17 cellular contexts compared by ENCODE assay signal in the genomic region with DNA sequence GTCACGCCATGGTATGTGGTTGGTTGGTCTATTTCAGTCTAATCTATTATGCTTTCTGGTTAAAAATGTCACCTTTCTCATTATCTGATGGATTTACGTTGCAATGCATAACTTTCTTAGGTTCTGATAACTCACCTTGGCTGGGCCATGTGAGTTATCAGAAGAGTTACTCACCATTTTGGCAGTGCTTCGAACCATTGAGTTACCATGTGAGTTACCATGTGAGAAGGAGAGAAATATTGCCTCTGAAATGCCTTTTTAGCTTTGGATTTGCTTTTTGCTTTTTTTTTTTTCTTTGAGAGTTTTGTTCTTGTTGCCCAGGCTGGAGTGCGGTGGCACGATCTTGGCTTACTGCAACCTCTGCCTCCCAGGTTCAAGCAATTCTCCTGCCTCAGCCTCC. TPM values are rescaled to one million over a fixed set of nuclear protein-coding genes. Genes with fewer than 3 reads are reported as not detected.
DNase-seq lines count a peak whose midpoint lies in the region; ATAC-seq and TF ChIP-seq lines count a peak whose summit lies in the region.
"Had no signal": no experiment of that assay in that cellular context is flagged by ENCODE, and none has a peak within 500 bp of the region (broad histone marks: within the 10 kb centered on the region; RNA-seq: fewer than 3 reads in every experiment).

No MANE protein-coding gene starts in this region.

- RAD21 ChIA-PET in HCT116 (lab: Charles Lee; ENCODE audit: low non-redundant PET in 1 of 2, low total read pairs in 2 of 2, uncharacterized antibody in 2 of 2, unreplicated experiment in 2 of 2): no interaction called here

- no peak for ATAC-seq in activated naive CD4-positive, alpha-beta T cell treated with anti-CD3 and anti-CD28 coated beads, Interleukin-2, amount 50 U/mL, for 72 hours
- ATAC-seq in HCT116: no peak
- ATAC-seq: left lung had no signal

- H3K9ac ChIP-seq in HCT116 (ENCODE audit: low read length) (no peak overlapping the region), endodermal cell (ENCODE audit: extremely low read depth, low read length, poor library complexity, severe bottlenecking) (no peak overlapping the region), skeletal muscle satellite cell (ENCODE audit: low read depth, low read length) (peak overlapping the region; percentile 99)

- POLR2A ChIA-PET in HCT116 (lab: Charles Lee): no interaction called here

- H3K27me3 ChIP-seq in HCT116 (ENCODE audit: insufficient read depth, low read length): no peaks in the 10 kb centered on the region
- no peaks in the 10 kb centered on the region for H3K27me3 ChIP-seq in endodermal cell (ENCODE audit: control insufficient read depth, insufficient read depth, low read length, poor library complexity, severe bottlenecking)
- no peaks in the 10 kb centered on the region for H3K27me3 ChIP-seq in skeletal muscle satellite cell (ENCODE audit: control insufficient read depth, insufficient read depth, low read length)
- H3K27me3 ChIP-seq: dorsolateral prefrontal cortex, left lung, right atrium auricular region, tibial nerve had no signal

- CTCF ChIA-PET in activated naive CD4-positive, alpha-beta T cell treated with anti-CD3 and anti-CD28 coated beads, Interleukin-2, amount 10 ng/mL, durations not matched to agents 7 days and 5 days (lab: Charles Lee): interaction anchor here (1.8 kb wide), 1 partner anchor 10 kb away, joined by 7 read pairs; no protein-coding TSS in a partner anchor
- CTCF ChIA-PET in HCT116 (lab: Charles Lee): no interaction called here

- no peaks in the 10 kb centered on the region for H3K9me2 ChIP-seq in HCT116 (ENCODE audit: insufficient read depth)

- peaks cover 34% of the 10 kb centered on the region for H3K4me1 Mint-ChIP-seq in activated naive CD4-positive, alpha-beta T cell treated with anti-CD3 and anti-CD28 coated beads, Interleukin-2, amount 10 ng/mL, durations not matched to agents 7 days and 5 days
- H3K4me1 Mint-ChIP-seq in endodermal cell: peaks cover 22% of the 10 kb centered on the region

- H3K9me3 Mint-ChIP-seq in activated naive CD4-positive, alpha-beta T cell treated with anti-CD3 and anti-CD28 coated beads, Interleukin-2, amount 10 ng/mL, durations not matched to agents 7 days and 5 days: no peaks in the 10 kb centered on the region
- no peaks in the 10 kb centered on the region for H3K9me3 Mint-ChIP-seq in activated naive CD4-positive, alpha-beta T cell treated with anti-CD3 and anti-CD28 coated beads, Interleukin-2, amount 50 U/mL, for 72 hours
- H3K9me3 Mint-ChIP-seq in endodermal cell: no peaks in the 10 kb centered on the region

- TF ChIP-seq CTCF in HCT116 (IDR thresholded peaks at IDR 0.05 in 2 of 3, conservative IDR thresholded peaks at IDR 0.05 in 1 of 3; ENCODE audit: borderline replicate concordance in 1 of 3, insufficient read depth in 1 of 3, low read depth in 2 of 3, low read length in 2 of 3) (no peak), endodermal cell (conservative IDR thresholded peaks at IDR 0.05) (no peak)

- H3K4me2 ChIP-seq in HCT116 (ENCODE audit: low read length) (peak overlapping the region; percentile 87; the same call in 1 of the 2 replicates), skeletal muscle satellite cell (ENCODE audit: low read length) (peak overlapping the region; percentile 95)

- peak overlapping the region; percentile 96 for H3K4me3 Mint-ChIP-seq in activated naive CD4-positive, alpha-beta T cell treated with anti-CD3 and anti-CD28 coated beads, Interleukin-2, amount 10 ng/mL, durations not matched to agents 7 days and 5 days
- H3K4me3 Mint-ChIP-seq in endodermal cell: peak overlapping the region; percentile 95

- peaks cover 0 to 11% of the 10 kb centered on the region in 2 experiments; a peak in 2 of 4 replicates for H3K4me1 ChIP-seq in HCT116 (ENCODE audit: control insufficient read depth in 1 of 2, insufficient read depth in 2 of 2, low read length in 2 of 2)
- H3K4me1 ChIP-seq in endodermal cell (ENCODE audit: control insufficient read depth, insufficient read depth, low read length): peaks cover 6% of the 10 kb centered on the region
- peaks cover 4% of the 10 kb centered on the region for H3K4me1 ChIP-seq in skeletal muscle satellite cell (ENCODE audit: control insufficient read depth, insufficient read depth, low read length)

- peaks cover 24% of the 10 kb centered on the region for H3K36me3 Mint-ChIP-seq in activated naive CD4-positive, alpha-beta T cell treated with anti-CD3 and anti-CD28 coated beads, Interleukin-2, amount 10 ng/mL, durations not matched to agents 7 days and 5 days
- peaks cover 0 to 12% of the 10 kb centered on the region in 2 donors for H3K36me3 Mint-ChIP-seq in activated naive CD4-positive, alpha-beta T cell treated with anti-CD3 and anti-CD28 coated beads, Interleukin-2, amount 50 U/mL, for 72 hours
- H3K36me3 Mint-ChIP-seq in endodermal cell (ENCODE audit: low read depth): peaks cover 16% of the 10 kb centered on the region

- no peaks in the 10 kb centered on the region for H3K27me3 Mint-ChIP-seq in activated naive CD4-positive, alpha-beta T cell treated with anti-CD3 and anti-CD28 coated beads, Interleukin-2, amount 10 ng/mL, durations not matched to agents 7 days and 5 days
- H3K27me3 Mint-ChIP-seq in endodermal cell (ENCODE audit: insufficient read depth): no peaks in the 10 kb centered on the region

- no peak for TF ChIP-seq POLR2A in HCT116 (IDR thresholded peaks at IDR 0.05; ENCODE audit: borderline replicate concordance, extremely low read depth, insufficient read depth, insufficient read length)

- H3K27ac ChIP-seq in HCT116 (ENCODE audit: low read depth, low read length): no peak overlapping the region
- no peak overlapping the region for H3K27ac ChIP-seq in endodermal cell (ENCODE audit: low read depth, low read length)
- H3K27ac ChIP-seq: left lung, right atrium auricular region, WERI-Rb-1 had no signal

- no peaks in the 10 kb centered on the region for H3K9me3 ChIP-seq in HCT116 (ENCODE audit: control insufficient read depth in 1 of 2, insufficient read depth in 1 of 2, low read depth in 1 of 2, low read length in 2 of 2)
- no peaks in the 10 kb centered on the region for H3K9me3 ChIP-seq in endodermal cell (ENCODE audit: control insufficient read depth, low read length)
- no peaks in the 10 kb centered on the region for H3K9me3 ChIP-seq in skeletal muscle satellite cell (replicated peaks; ENCODE audit: low read length)
- H3K9me3 ChIP-seq: left lung, right atrium auricular region, tibial nerve had no signal

- TF ChIP-seq RAD21 in HCT116 (IDR thresholded peaks at IDR 0.05; ENCODE audit: low read depth): no peak

- DNase-seq in activated naive CD4-positive, alpha-beta T cell treated with anti-CD3 and anti-CD28 coated beads, Interleukin-2, amount 10 ng/mL, durations not matched to agents 7 days and 5 days: no peak
- no peak for DNase-seq in activated naive CD4-positive, alpha-beta T cell treated with anti-CD3 and anti-CD28 coated beads, Interleukin-2, amount 50 U/mL, for 72 hours (ENCODE audit: low spot score in 2 of 2)
- DNase-seq in HCT116 (ENCODE audit: low read depth, low spot score) (no peak), endodermal cell (no peak), GM19238 (ENCODE audit: insufficient read length, low spot score) (no peak), HK-2 (ENCODE audit: unreplicated experiment) (no peak), NCI-H2171 (lab: John Stamatoyannopoulos, UW) (no peak)
- DNase-seq: dorsolateral prefrontal cortex, left lung, MM.1S, NCI-H2029, NCI-H526, OCI-M1, WERI-Rb-1 had no signal

- H3K4me3 ChIP-seq in HCT116 (replicated peaks in 1 of 2; ENCODE audit: low read depth in 1 of 2, low read length in 2 of 2) (no peak overlapping the region), endodermal cell (ENCODE audit: low read length) (peak overlapping the region; percentile 95), skeletal muscle satellite cell (ENCODE audit: low read length) (peak overlapping the region; percentile 99)

- H4K20me1 ChIP-seq in HCT116 (ENCODE audit: insufficient read depth): no peaks in the 10 kb centered on the region

- no peaks in the 10 kb centered on the region for H3K36me3 ChIP-seq in HCT116 (ENCODE audit: control insufficient read depth in 1 of 2, insufficient read depth in 2 of 2, low read length in 2 of 2)
- H3K36me3 ChIP-seq in endodermal cell (ENCODE audit: control insufficient read depth, insufficient read depth, low read length): peaks cover 38% of the 10 kb centered on the region
- H3K36me3 ChIP-seq in skeletal muscle satellite cell (ENCODE audit: insufficient read depth, low read length): peaks cover 28% of the 10 kb centered on the region

- no peak overlapping the region for H3K27ac Mint-ChIP-seq in activated naive CD4-positive, alpha-beta T cell treated with anti-CD3 and anti-CD28 coated beads, Interleukin-2, amount 10 ng/mL, durations not matched to agents 7 days and 5 days
- H3K27ac Mint-ChIP-seq in activated naive CD4-positive, alpha-beta T cell treated with anti-CD3 and anti-CD28 coated beads, Interleukin-2, amount 50 U/mL, for 72 hours: no peak overlapping the region
- no peak overlapping the region for H3K27ac Mint-ChIP-seq in endodermal cell

- H2AFZ ChIP-seq in HCT116 (ENCODE audit: low read depth, low read length, poor library complexity, severe bottlenecking): no peak overlapping the region

- H3K79me2 ChIP-seq in HCT116 (ENCODE audit: insufficient read depth, low read length): no peaks in the 10 kb centered on the region

- no TSS peak for BruUV-seq in HCT116 (replicated peaks; lab: Mats Ljungman, UMichigan)

- 98 to 100% methylated on average over 1 to 5 of the region's 5 CpGs for WGBS in endodermal cell (ENCODE audit: insufficient coverage in 1 of 2, insufficient read length in 1 of 2), 2 experiments

- intact Hi-C loops in HCT116 (cut with micrococcal nuclease): loop anchor here (5.0 to 10.0 kb wide), 2 partner anchors 83 to 271 kb away; partner anchors contain the start of gene RPL37A

TF ChIP-seq in HCT116, 20 proteins besides CTCF, POLR2A, EP300 and RAD21 (continues in another document):
- TF ChIP-seq SIN3A (IDR thresholded peaks at IDR 0.05; ENCODE audit: low read depth) (no peak), EZH2 (IDR thresholded peaks at IDR 0.05) (no peak), ELF1 (IDR thresholded peaks at IDR 0.05; ENCODE audit: borderline replicate concordance, low read depth) (no peak)

RNA-seq across cellular contexts. Expression of gene SMARCAL1, which starts 1.6 kb away (rescaled TPM):
- total RNA-seq in activated naive CD4-positive, alpha-beta T cell treated with anti-CD3 and anti-CD28 coated beads, Interleukin-2, amount 50 U/mL, for 72 hours: 10 to 100 TPM; 28.3 to 29.2 TPM
- total RNA-seq in HCT116 (2021; ENCODE audit: unreplicated experiment): 18.0 TPM
- polyA plus RNA-seq in HCT116 (2012): 13.0 and 15.3 TPM in 2 replicates
- total RNA-seq in endodermal cell: 10 to 100 TPM; 29.1 to 35.1 TPM
- 27.8 TPM for polyA plus RNA-seq in endodermal cell (2013, experiment 1 of 2)
- 26.4 TPM for polyA plus RNA-seq in endodermal cell (2013, experiment 2 of 2)
- total RNA-seq in skeletal muscle satellite cell (2012; rRNA removed): 8.6 and 14.2 TPM in 2 replicates

RNA-seq across cellular contexts. Expression of gene MARCHF4, which starts 41.6 kb away (rescaled TPM):
- total RNA-seq in activated naive CD4-positive, alpha-beta T cell treated with anti-CD3 and anti-CD28 coated beads, Interleukin-2, amount 50 U/mL, for 72 hours: not detected
- total RNA-seq in HCT116 (2021; ENCODE audit: unreplicated experiment): not detected
- 0.02 TPM in 1 of 2 replicates, not detected in the other for polyA plus RNA-seq in HCT116 (2012)
- under 1 TPM; 0.51 to 0.86 TPM for total RNA-seq in endodermal cell
- polyA plus RNA-seq in endodermal cell (2013, experiment 1 of 2): 1.5 TPM
- 2.9 TPM for polyA plus RNA-seq in endodermal cell (2013, experiment 2 of 2)
- total RNA-seq in skeletal muscle satellite cell (2012; rRNA removed): 1.3 and 2.0 TPM in 2 replicates
- total RNA-seq: tibial nerve had no signal

Comparison
In these comparisons a context has a peak if more than half of its experiments do, and no peak if none do; other contexts are left out.
1. H3K4me3 ChIP-seq: peak in endodermal cell (single experiment) and skeletal muscle satellite cell (single experiment); none in HCT116 (0 of 2).